Comparison of ENCODE assay signal across 8 cellular contexts in genomic region chr5:43556607-43556856, GRCh38. TPM values are rescaled to one million over a fixed set of nuclear protein-coding genes. Genes with fewer than 3 reads are reported as not detected.
DNase-seq lines count a peak whose midpoint lies in the region; ATAC-seq and TF ChIP-seq lines count a peak whose summit lies in the region.
"Not testable (repeated sequence)": the region's sequence is repeated elsewhere in the genome, so short reads cannot be mapped to it uniquely, and the experiment has no call there.

No MANE protein-coding gene starts in this region.

- not testable (repeated sequence) for H3K4me1 Mint-ChIP-seq in activated naive CD4-positive, alpha-beta T cell treated with anti-CD3 and anti-CD28 coated beads, Interleukin-2, amount 50 U/mL, for 24 hours

- no CpG with 5 or more reads among the region's 30 CpGs for WGBS in esophagus muscularis mucosa
- WGBS in lung, 2 donors: 0 to 1% methylated on average over 12 to 30 of the region's 30 CpGs

- not testable (repeated sequence) for DNase-seq in AG09309 (ENCODE audit: low read depth); MG63; esophagus muscularis mucosa (ENCODE audit: extremely low spot score); lung (ENCODE audit: low spot score)

- TF ChIP-seq POLR2A in esophagus muscularis mucosa (IDR thresholded peaks at IDR 0.05; ENCODE audit: low read depth): not testable (repeated sequence)

- H3K4me3 ChIP-seq in AG09309 (ENCODE audit: control insufficient read depth, low read depth, low read length) (peak overlapping the region; percentile 89), MG63 (peak overlapping the region; percentile 94), esophagus muscularis mucosa (peak overlapping the region; percentile 83 to 96 (median 86)), lung (peak overlapping the region; percentile 95), skeletal muscle tissue (ENCODE audit: low read length in 3 of 3) (peak overlapping the region; percentile 82 to 96 (median 84))

- H3K27ac ChIP-seq in esophagus muscularis mucosa (replicated peaks in 1 of 4): peak overlapping the region; percentile 93 to 97 (median 96)
- H3K27ac ChIP-seq in lung (ENCODE audit: low read depth in 1 of 2, low read length in 1 of 2): peak overlapping the region; percentile 93 to 100
- peak overlapping the region; percentile 86 for H3K27ac ChIP-seq in skeletal muscle tissue (ENCODE audit: low read depth, low read length)

- TF ChIP-seq EP300 in esophagus muscularis mucosa (IDR thresholded peaks at IDR 0.05): not testable (repeated sequence)

- TF ChIP-seq CTCF in AG09309 (IDR thresholded peaks at IDR 0.05; ENCODE audit: control insufficient read depth, insufficient read depth, low read depth, low read length, missing control alignments): peak; percentile 16
- TF ChIP-seq CTCF in esophagus muscularis mucosa (IDR thresholded peaks at IDR 0.05); lung (IDR thresholded peaks at IDR 0.05; ENCODE audit: control extremely low read depth, extremely low read depth): not testable (repeated sequence)

- not testable (repeated sequence) for H3K36me3 Mint-ChIP-seq in activated naive CD4-positive, alpha-beta T cell treated with anti-CD3 and anti-CD28 coated beads, Interleukin-2, amount 50 U/mL, for 24 hours

- H3K9ac ChIP-seq in skeletal muscle tissue (ENCODE audit: low read depth in 1 of 3, low read length in 3 of 3): peak overlapping the region; percentile 88 to 89 (median 89)

- peaks cover 34 to 54% (median 53%) of the 10 kb centered on the region in 4 donors for H3K4me1 ChIP-seq in esophagus muscularis mucosa
- H3K4me1 ChIP-seq in lung (ENCODE audit: control insufficient read depth in 2 of 2, insufficient read depth in 2 of 2, low read length in 2 of 2): peaks cover 0 to 27% of the 10 kb centered on the region in 2 donors
- H3K4me1 ChIP-seq in skeletal muscle tissue (ENCODE audit: control insufficient read depth in 3 of 3, insufficient read depth in 3 of 3, low read length in 3 of 3): peaks cover 24 to 27% (median 25%) of the 10 kb centered on the region in 3 donors

- intact Hi-C loops in esophagus muscularis mucosa (cut with DNase I): loop anchor here (1.0 kb wide), 1 partner anchor 47 kb away; the partner anchor contains the start of gene NNT

- H3K36me3 ChIP-seq in MG63: peaks cover 49% of the 10 kb centered on the region
- H3K36me3 ChIP-seq in esophagus muscularis mucosa: peaks cover 0 to 14% (median 6%) of the 10 kb centered on the region in 4 donors
- not testable (repeated sequence) for H3K36me3 ChIP-seq in lung (ENCODE audit: control insufficient read depth in 2 of 2, insufficient read depth in 2 of 2, low read length in 2 of 2)
- peaks cover 0 to 18% (median 11%) of the 10 kb centered on the region in 3 donors for H3K36me3 ChIP-seq in skeletal muscle tissue (ENCODE audit: control insufficient read depth in 3 of 3, insufficient read depth in 3 of 3, low read length in 3 of 3)

- H3K9me3 ChIP-seq in MG63; esophagus muscularis mucosa; lung (ENCODE audit: control insufficient read depth in 2 of 2, insufficient read depth in 1 of 2, low read length in 1 of 2); skeletal muscle tissue (ENCODE audit: control insufficient read depth in 3 of 3, low read length in 3 of 3): not testable (repeated sequence)

- not testable (repeated sequence) for H3K27me3 Mint-ChIP-seq in activated naive CD4-positive, alpha-beta T cell treated with anti-CD3 and anti-CD28 coated beads, Interleukin-2, amount 50 U/mL, for 24 hours

- H3K9me3 Mint-ChIP-seq in activated naive CD4-positive, alpha-beta T cell treated with anti-CD3 and anti-CD28 coated beads, Interleukin-2, amount 50 U/mL, for 24 hours: not testable (repeated sequence)

- ATAC-seq in GM19397 (IDR thresholded peaks at IDR 0.05; ENCODE audit: unreplicated experiment): peak; percentile 92
- ATAC-seq in HG02884 (IDR thresholded peaks at IDR 0.05; ENCODE audit: unreplicated experiment): peak; percentile 85
- peak; percentile 91 for ATAC-seq in lung (ENCODE audit: insufficient read depth, low FRiP score)

- not testable (repeated sequence) for H3K27ac Mint-ChIP-seq in activated naive CD4-positive, alpha-beta T cell treated with anti-CD3 and anti-CD28 coated beads, Interleukin-2, amount 50 U/mL, for 24 hours

- not testable (repeated sequence) for H3K27me3 ChIP-seq in MG63; esophagus muscularis mucosa; lung (ENCODE audit: control insufficient read depth, insufficient read depth); skeletal muscle tissue (ENCODE audit: control insufficient read depth in 3 of 3, insufficient read depth in 3 of 3, low read length in 3 of 3)

- H3K4me3 Mint-ChIP-seq in activated naive CD4-positive, alpha-beta T cell treated with anti-CD3 and anti-CD28 coated beads, Interleukin-2, amount 50 U/mL, for 24 hours: peak overlapping the region; percentile 88

RNA-seq across cellular contexts. Expression of gene PAIP1, which starts 0.3 kb away (rescaled TPM):
- 175 and 176 TPM in 2 replicates for total RNA-seq in MG63 (2014; rRNA removed; shearing (Covaris generic); ENCODE audit: low replicate concordance)
- total RNA-seq in esophagus muscularis mucosa: 100 to 1,000 TPM in 3 of 4 donors, 10 to 100 TPM in 1; 81.4 to 135 (median 106) TPM
- total RNA-seq in lung: 10 to 100 TPM; 62.6 to 91.1 TPM
- polyA plus RNA-seq in lung: 10 to 100 TPM; 46.1 to 47.3 TPM
- 62.6 TPM for total RNA-seq in skeletal muscle tissue

RNA-seq across cellular contexts. Expression of gene C5orf34, which starts 41.6 kb away (rescaled TPM):
- total RNA-seq in MG63 (2014; rRNA removed; shearing (Covaris generic); ENCODE audit: low replicate concordance): 12.4 and 19.1 TPM in 2 replicates
- total RNA-seq in esophagus muscularis mucosa (1 to 10 TPM in 3 of 4 donors, under 1 TPM in 1; 0.42 to 1.6 (median 1.4) TPM), lung (1 to 10 TPM; 1.7 to 5.9 TPM), skeletal muscle tissue (3.7 TPM)
- polyA plus RNA-seq in lung: 1 to 10 TPM; 1.1 to 1.5 TPM

RNA-seq across cellular contexts. Expression of gene NNT, which starts 46.4 kb away (rescaled TPM):
- 39.0 and 88.6 TPM in 2 replicates for total RNA-seq in MG63 (2014; rRNA removed; shearing (Covaris generic); ENCODE audit: low replicate concordance)
- total RNA-seq in esophagus muscularis mucosa (10 to 100 TPM; 49.0 to 90.1 (median 70.3) TPM), lung (10 to 100 TPM; 54.2 to 96.9 TPM), skeletal muscle tissue (116 TPM)
- polyA plus RNA-seq in lung: 10 to 100 TPM in 1 of 2 donors, 1 to 10 TPM in 1; 8.5 to 15.7 TPM
